In genomic region chr4:118424062-118424461, GRCh38 we compare ENCODE assay signal across 8 cellular contexts.
DNase-seq lines count a peak whose midpoint lies in the region; ATAC-seq and TF ChIP-seq lines count a peak whose summit lies in the region.
"Not testable (repeated sequence)": the region's sequence is repeated elsewhere in the genome, so short reads cannot be mapped to it uniquely, and the experiment has no call there.

No MANE protein-coding gene starts in this region.

- not testable (repeated sequence) for H3K9me3 ChIP-seq in PC-3 (ENCODE audit: low read length); heart left ventricle; neural progenitor cell (ENCODE audit: low read depth)

- ATAC-seq in PC-3; heart left ventricle; stimulated activated naive B cell treated with anti-CD40 and anti-IgM and Interleukin-4, amounts not matched to agents 10 μg/mL and 1 μg/mL and 100 μg/mL, for 72 hours (replicated peaks): not testable (repeated sequence)

- POLR2A ChIA-PET in PC-3 (lab: Charles Lee; ENCODE audit: unreplicated experiment) = not testable (repeated sequence)

- not testable (repeated sequence) for H3K4me1 ChIP-seq in PC-3 (ENCODE audit: insufficient read depth, low read length); heart left ventricle; neural progenitor cell

- H3K36me3 ChIP-seq in PC-3 (ENCODE audit: low read depth, low read length); heart left ventricle; neural progenitor cell: not testable (repeated sequence)

- not testable (repeated sequence) for H3K9me3 Mint-ChIP-seq in brain; neural progenitor cell; stimulated activated naive B cell treated with anti-CD40 and anti-IgM and Interleukin-4, amounts not matched to agents 10 μg/mL and 1 μg/mL and 100 μg/mL, for 72 hours

- 0 to 6% (median 4%) methylated on average over 5 of the region's 5 CpGs for WGBS in heart left ventricle, 4 donors

- H4K20me1 ChIP-seq in PC-3 (ENCODE audit: low read length); neural progenitor cell (ENCODE audit: low read depth): not testable (repeated sequence)

- not testable (repeated sequence) for H3K4me3 ChIP-seq in LNCaP clone FGC (ENCODE audit: low read depth, low read length); PC-3 (ENCODE audit: low read length); heart left ventricle; neural progenitor cell

- TF ChIP-seq POLR2A in heart left ventricle (IDR thresholded peaks at IDR 0.05) = not testable (repeated sequence)

- not testable (repeated sequence) for H3K27me3 Mint-ChIP-seq in brain; neural progenitor cell (ENCODE audit: insufficient read depth, low read depth)
- H3K27me3 Mint-ChIP-seq in stimulated activated naive B cell treated with anti-CD40 and anti-IgM and Interleukin-4, amounts not matched to agents 10 μg/mL and 1 μg/mL and 100 μg/mL, for 72 hours = peaks cover 6 to 14% of the 10 kb centered on the region in 2 donors

- H3K9me2 ChIP-seq in PC-3 (replicated peaks; ENCODE audit: low read length) = not testable (repeated sequence)

- peak overlapping the region in 2 of 5 experiments; percentile 66 to 83 for H3K27ac Mint-ChIP-seq in brain
- not testable (repeated sequence) for H3K27ac Mint-ChIP-seq in neural progenitor cell; stimulated activated naive B cell treated with anti-CD40 and anti-IgM and Interleukin-4, amounts not matched to agents 10 μg/mL and 1 μg/mL and 100 μg/mL, for 72 hours

- CTCF ChIA-PET in PC-3 (lab: Charles Lee) = not testable (repeated sequence)

- H3K79me2 ChIP-seq in PC-3 (ENCODE audit: low read length); neural progenitor cell (ENCODE audit: low read depth): not testable (repeated sequence)

- not testable (repeated sequence) for H3K27me3 ChIP-seq in PC-3 (ENCODE audit: low read length); heart left ventricle; neural progenitor cell

- peak; percentile 2 for DNase-seq in DMS153 treated with DMSO at 0.1 percent for 48 hours (lab: John Stamatoyannopoulos, UW; ENCODE audit: unreplicated experiment)
- DNase-seq in LNCaP clone FGC (ENCODE audit: low read depth) = not testable (repeated sequence)
- DNase-seq in PC-3 = peak; percentile 36
- peak; percentile 51 to 59 for DNase-seq in activated CD4-positive, alpha-beta T cell treated with anti-CD3 and anti-CD28 coated beads, Interleukin-2, amount 50 U/mL, for 48 hours
- DNase-seq in heart left ventricle = peak; percentile 9 to 60 (median 39)
- DNase-seq in neural progenitor cell (ENCODE audit: low spot score) = peak; percentile 68
- peak; percentile 20 for DNase-seq in stimulated activated naive B cell treated with anti-CD40 and anti-IgM and Interleukin-4, amounts not matched to agents 10 μg/mL and 1 μg/mL and 100 μg/mL, for 72 hours

- H3K36me3 Mint-ChIP-seq in brain; neural progenitor cell; stimulated activated naive B cell treated with anti-CD40 and anti-IgM and Interleukin-4, amounts not matched to agents 10 μg/mL and 1 μg/mL and 100 μg/mL, for 72 hours: not testable (repeated sequence)

- H3K4me2 ChIP-seq in PC-3 (ENCODE audit: low read length); neural progenitor cell: not testable (repeated sequence)

- H3K27ac ChIP-seq in PC-3 (ENCODE audit: low read length); heart left ventricle; neural progenitor cell: not testable (repeated sequence)

- H3K4me1 Mint-ChIP-seq in brain; neural progenitor cell; stimulated activated naive B cell treated with anti-CD40 and anti-IgM and Interleukin-4, amounts not matched to agents 10 μg/mL and 1 μg/mL and 100 μg/mL, for 72 hours: not testable (repeated sequence)

- intact Hi-C loops in PC-3 (cut with micrococcal nuclease) = loop anchor here (10.0 kb wide), 1 partner anchor 261 kb away; the partner anchor contains the start of gene METTL14
- intact Hi-C loops in heart left ventricle (cut with DNase I) = not testable (repeated sequence)

- H3F3A ChIP-seq in PC-3 (ENCODE audit: low read length, unreplicated experiment); neural progenitor cell (ENCODE audit: low read depth): not testable (repeated sequence)

- not testable (repeated sequence) for H3K9ac ChIP-seq in PC-3 (ENCODE audit: low read length); neural progenitor cell

- TF ChIP-seq CTCF in LNCaP clone FGC (IDR thresholded peaks at IDR 0.05; ENCODE audit: control insufficient read depth, extremely low read depth, insufficient read depth) = peak; percentile 76
- peak; percentile 35; the same call in 1 of the 2 replicates for TF ChIP-seq CTCF in PC-3 (conservative IDR thresholded peaks at IDR 0.05; ENCODE audit: low read depth, low read length)
- peak; percentile 66 to 71 for TF ChIP-seq CTCF in brain (conservative IDR thresholded peaks at IDR 0.05)
- peak in 11 of 12 donors; percentile 23 to 54 (median 43) for TF ChIP-seq CTCF in heart left ventricle (IDR thresholded peaks at IDR 0.05)
- TF ChIP-seq CTCF in neural progenitor cell (IDR thresholded peaks at IDR 0.05) = peak; percentile 64

- not testable (repeated sequence) for BruUV-seq in PC-3 (replicated peaks; lab: Mats Ljungman, UMichigan)

- H2AFZ ChIP-seq in PC-3 (ENCODE audit: low read length) = not testable (repeated sequence)
- peak overlapping the region; percentile 99 for H2AFZ ChIP-seq in neural progenitor cell (replicated peaks)

- peak overlapping the region in 4 of 5 experiments; percentile 18 to 64 (median 54) for H3K4me3 Mint-ChIP-seq in brain
- H3K4me3 Mint-ChIP-seq in neural progenitor cell; stimulated activated naive B cell treated with anti-CD40 and anti-IgM and Interleukin-4, amounts not matched to agents 10 μg/mL and 1 μg/mL and 100 μg/mL, for 72 hours: not testable (repeated sequence)
